In the genomic region with DNA sequence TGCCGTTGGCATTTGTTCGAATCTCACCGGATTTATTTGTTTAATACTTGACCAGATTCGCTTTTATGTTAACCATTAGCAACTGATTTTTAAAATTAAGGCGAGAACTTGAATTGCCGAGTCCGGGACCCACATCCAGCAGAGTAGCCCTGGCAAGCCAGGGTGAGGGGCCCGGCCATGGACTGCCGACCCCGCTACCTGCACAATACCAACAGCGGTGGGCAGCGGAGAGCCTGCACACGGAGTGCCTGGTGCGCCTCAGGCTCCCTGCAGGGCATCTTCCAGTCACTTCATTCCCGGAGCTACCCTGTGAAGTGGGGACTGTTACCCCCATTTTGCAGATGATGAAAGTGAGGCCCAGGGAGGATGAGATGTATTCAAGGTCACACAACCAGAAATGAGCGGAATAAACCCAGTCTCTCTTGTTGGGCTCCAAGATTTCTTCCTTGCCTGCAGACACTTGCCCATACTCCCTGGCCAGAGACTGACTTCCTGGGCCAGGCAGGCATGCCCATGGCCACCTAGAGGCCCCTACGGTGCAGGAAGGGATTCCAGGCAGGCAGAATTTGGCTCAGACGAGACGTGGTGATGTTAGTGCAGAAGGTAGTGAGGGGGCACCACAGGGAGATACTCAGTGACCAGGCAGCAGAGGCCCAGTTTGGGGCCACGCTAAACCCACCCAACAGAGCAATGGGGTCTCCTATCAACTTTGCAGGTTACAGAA, we compare ENCODE assay signal across 21 cellular contexts. TPM values are rescaled to one million over a fixed set of nuclear protein-coding genes. Genes with fewer than 3 reads are reported as not detected.
A peak's percentile ranks its signal among the peaks of the same experiment; 100 is the strongest.
DNase-seq lines count a peak whose midpoint lies in the region; ATAC-seq, FAIRE-seq and TF ChIP-seq lines count a peak whose summit lies in the region.
"Had no signal": no experiment of that assay in that cellular context is flagged by ENCODE, and none has a peak within 500 bp of the region (broad histone marks: within the 10 kb centered on the region; RNA-seq: fewer than 3 reads in every experiment).

No MANE protein-coding gene starts in this region.

- no peak for TF ChIP-seq RAD21 in HepG2 (CRISPR knock-in tag; IDR thresholded peaks at IDR 0.05)

- peaks cover 18% of the 10 kb centered on the region for H3K4me1 ChIP-seq in HepG2 (ENCODE audit: insufficient read depth, low read length)
- H3K4me1 ChIP-seq in right lobe of liver = no peaks in the 10 kb centered on the region
- no peaks in the 10 kb centered on the region for H3K4me1 ChIP-seq in uterus
- H3K4me1 ChIP-seq in aorta (ENCODE audit: control insufficient read depth in 1 of 2, insufficient read depth in 2 of 2, low read length in 2 of 2) = no peaks in the 10 kb centered on the region

- TF ChIP-seq EP300 in HepG2 (IDR thresholded peaks at IDR 0.05; ENCODE audit: low read depth in 2 of 2, low read length in 2 of 2) = no peak
- TF ChIP-seq EP300 in HepG2 (CRISPR knock-in tag; IDR thresholded peaks at IDR 0.05; ENCODE audit: borderline replicate concordance) = no peak

- H3K27me3 Mint-ChIP-seq in WTC11 (ENCODE audit: low read depth) = peaks cover 58% of the 10 kb centered on the region

- intact Hi-C loops in HepG2 (cut with micrococcal nuclease; ENCODE audit: unreplicated experiment) (no loop called here), right lobe of liver (cut with DNase I) (no loop called here), uterus (cut with DNase I; ENCODE audit: low total_unique reads) (no loop called here), aorta (cut with DNase I) (no loop called here)

- no peak for FAIRE-seq in HepG2 (lab: Jason Lieb, UNC)
- FAIRE-seq: endometrium, GM19239, RCC 7860 had no signal

- peaks cover 15% of the 10 kb centered on the region for H3K4me1 Mint-ChIP-seq in WTC11

- WGBS in HepG2 (ENCODE audit: low lambda C conversion rate) = 91% methylated on average over 20 of the region's 20 CpGs
- 84% methylated on average over 5 of the region's 20 CpGs for WGBS in right lobe of liver (ENCODE audit: insufficient coverage, low coverage, low lambda C conversion rate, missing lambda C conversion rate)
- WGBS in aorta, 2 donors = 85 to 90% methylated on average over 20 of the region's 20 CpGs

- TF ChIP-seq POLR2A in HepG2 (IDR thresholded peaks at IDR 0.05; ENCODE audit: insufficient read depth in 1 of 2, low read depth in 2 of 2, low read length in 2 of 2) (no peak), right lobe of liver (IDR thresholded peaks at IDR 0.05) (no peak), uterus (IDR thresholded peaks at IDR 0.05) (no peak)

- H3K9ac ChIP-seq in HepG2 (ENCODE audit: insufficient read depth, low read depth, low read length) = no peak overlapping the region

- no peak overlapping the region for H3K27ac Mint-ChIP-seq in WTC11
- H3K27ac Mint-ChIP-seq: CD8-positive, alpha-beta T cell had no signal

- POLR2A ChIA-PET in HepG2 (lab: Yijun Ruan, JAX) (no interaction called here), WTC11 (lab: Charles Lee) (interaction anchor here (1.0 kb wide), 1 partner anchor 35 kb away, joined by 3 read pairs; no protein-coding TSS in a partner anchor)

- H3K27me3 ChIP-seq in HepG2 (ENCODE audit: control insufficient read depth in 1 of 2, insufficient read depth in 2 of 2, low read length in 2 of 2) = no peaks in the 10 kb centered on the region; a peak in 1 of 5 replicates
- no peaks in the 10 kb centered on the region for H3K27me3 ChIP-seq in right lobe of liver
- no peaks in the 10 kb centered on the region for H3K27me3 ChIP-seq in uterus
- no peaks in the 10 kb centered on the region for H3K27me3 ChIP-seq in aorta (ENCODE audit: control insufficient read depth in 1 of 2, insufficient read depth in 2 of 2, low read length in 1 of 2)

- in situ Hi-C loops in HepG2 (cut with HindIII; ENCODE audit: extremely low pct_ligation_motif_present, low pct_unique_long_range_greater_than_20kb) = no loop called here

- peak overlapping the region; percentile 69 for H3K4me3 Mint-ChIP-seq in WTC11

- H2AFZ ChIP-seq in HepG2 (ENCODE audit: low read length) = no peak overlapping the region

- H3K9me3 ChIP-seq in HepG2 (ENCODE audit: low read length) (no peaks in the 10 kb centered on the region), right lobe of liver (no peaks in the 10 kb centered on the region), uterus (no peaks in the 10 kb centered on the region), aorta (ENCODE audit: control insufficient read depth, low read length) (no peaks in the 10 kb centered on the region)
- H3K9me3 ChIP-seq: stomach had no signal

- ATAC-seq in HepG2 (no peak), right lobe of liver (no peak), WTC11 (0 out of 2 replicates have a peak, but pooled peaks have one; percentile 17), aorta (ENCODE audit: low FRiP score) (no peak), GM19467 (IDR thresholded peaks at IDR 0.05; ENCODE audit: unreplicated experiment) (no peak)
- ATAC-seq: activated CD4-positive, CD25-positive, alpha-beta regulatory T cell treated with anti-CD3 and anti-CD28 coated beads, Interleukin-2, amount 50 U/mL, for 24 hours; CD8-positive, alpha-beta T cell had no signal

- H3K9me3 Mint-ChIP-seq in WTC11 = no peaks in the 10 kb centered on the region
- H3K9me3 Mint-ChIP-seq: CD8-positive, alpha-beta T cell had no signal

- no peak overlapping the region for H3K4me2 ChIP-seq in HepG2 (ENCODE audit: low read depth, low read length)

- no peaks in the 10 kb centered on the region for H3K79me2 ChIP-seq in HepG2 (ENCODE audit: insufficient read depth, low read length)

- H4K20me1 ChIP-seq in HepG2 (ENCODE audit: insufficient read depth, low read length) = no peaks in the 10 kb centered on the region

- H3K36me3 ChIP-seq in HepG2 (replicated peaks in 1 of 2; ENCODE audit: control insufficient read depth in 1 of 2, insufficient read depth in 2 of 2, low read length in 2 of 2) (no peaks in the 10 kb centered on the region), right lobe of liver (no peaks in the 10 kb centered on the region), uterus (no peaks in the 10 kb centered on the region), aorta (ENCODE audit: control insufficient read depth in 1 of 2, insufficient read depth in 2 of 2, low read length in 1 of 2) (no peaks in the 10 kb centered on the region)
- H3K36me3 ChIP-seq: stomach had no signal

- no peak for DNase-seq in HepG2 (ENCODE audit: low spot score)
- DNase-seq in right lobe of liver = no peak
- DNase-seq in WTC11 (ENCODE audit: low spot score) = no peak
- DNase-seq in iPS-NIHi7 (ENCODE audit: extremely low spot score) = peak; percentile 13
- no peak for DNase-seq in uterus
- no peak for DNase-seq in aorta
- DNase-seq in NK-92 (lab: John Stamatoyannopoulos, UW; ENCODE audit: unreplicated experiment) = no peak
- DNase-seq: activated CD8-positive, alpha-beta memory T cell treated with anti-CD3 and anti-CD28 coated beads, Interleukin-2, amount 50 U/mL, for 4 hours; foreskin fibroblast; NCI-H1105 treated with DMSO at 0.1 percent for 48 hours; NCI-H2171 treated with DMSO at 0.1 percent for 48 hours; stomach; T1000 had no signal

- TF ChIP-seq CTCF in HepG2 (CRISPR knock-in tag; IDR thresholded peaks at IDR 0.05) (no peak), right lobe of liver (IDR thresholded peaks at IDR 0.05) (no peak), WTC11 (IDR thresholded peaks at IDR 0.05) (no peak), uterus (IDR thresholded peaks at IDR 0.05) (no peak)

- no peak overlapping the region for H3K27ac ChIP-seq in HepG2 (ENCODE audit: extremely low read length, insufficient read depth, low read length)
- no peak overlapping the region for H3K27ac ChIP-seq in right lobe of liver
- H3K27ac ChIP-seq in uterus = peak overlapping the region; percentile 27 to 63
- no peak overlapping the region for H3K27ac ChIP-seq in aorta (ENCODE audit: low read depth in 1 of 2, low read length in 2 of 2)
- H3K27ac ChIP-seq: SK-N-MC had no signal

- CTCF ChIA-PET in HepG2 (lab: Yijun Ruan, JAX; ENCODE audit: low intra/inter-chr PET ratio, low total read pairs) (no interaction called here), WTC11 (lab: Charles Lee) (no interaction called here)

- H3K36me3 Mint-ChIP-seq in WTC11 = no peaks in the 10 kb centered on the region
- H3K36me3 Mint-ChIP-seq: CD8-positive, alpha-beta T cell had no signal

- H3K4me3 ChIP-seq in HepG2 (replicated peaks in 1 of 3; ENCODE audit: insufficient read depth in 1 of 3, low read depth in 2 of 3, low read length in 3 of 3) (no peak overlapping the region), right lobe of liver (no peak overlapping the region), uterus (no peak overlapping the region), aorta (ENCODE audit: low read length in 2 of 2) (no peak overlapping the region)
- H3K4me3 ChIP-seq: SK-N-MC had no signal

- no TSS peak for BruUV-seq in HepG2 (replicated peaks; lab: Mats Ljungman, UMichigan)

TF ChIP-seq in HepG2, 621 proteins besides CTCF, POLR2A, EP300 and RAD21 (continues in another document):
- TF ChIP-seq ZNF629 (CRISPR knock-in tag; conservative IDR thresholded peaks at IDR 0.05) = peak; percentile 86

RNA-seq across cellular contexts. Expression of gene FBLN7, which starts 2.9 kb away (rescaled TPM):
- 0.95 and 1.4 TPM in 2 replicates for total RNA-seq in HepG2 (2016; rRNA removed; fragmentation: Illumina TruSeq; extraction: Trizol)
- 0.53 and 1.0 TPM in 2 replicates for total RNA-seq in HepG2 (2016; cell fraction: cytosol; rRNA removed; fragmentation: Illumina TruSeq; extraction: Trizol; ENCODE audit: low read depth)
- total RNA-seq in HepG2 (2016; cell fraction: insoluble cytoplasmic fraction; rRNA removed; fragmentation: Illumina TruSeq; extraction: Trizol) = 0.52 and 1.1 TPM in 2 replicates
- total RNA-seq in HepG2 (2016; cell fraction: membrane; rRNA removed; fragmentation: Illumina TruSeq; extraction: Trizol) = 0.87 and 0.90 TPM in 2 replicates
- 2.6 and 2.7 TPM in 2 replicates for total RNA-seq in HepG2 (2016; cell fraction: nucleus; rRNA removed; fragmentation: Illumina TruSeq; extraction: Trizol)
- polyA plus RNA-seq in HepG2 (2011; rRNA removed) = 2.3 and 2.4 TPM in 2 replicates
- 2.2 and 2.5 TPM in 2 replicates for polyA plus RNA-seq in HepG2 (2011; cell fraction: cytosol; rRNA removed)
- polyA plus RNA-seq in HepG2 (2011; cell fraction: nucleus; rRNA removed) = 5.3 and 6.4 TPM in 2 replicates
- 5.1 and 5.4 TPM in 2 replicates for polyA plus RNA-seq in HepG2 (2012)
- 1.1 and 1.2 TPM in 2 replicates for polyA plus RNA-seq in HepG2 (2016; cell fraction: cytosol; fragmentation: Illumina TruSeq; extraction: Trizol; ENCODE audit: low read depth)
- polyA plus RNA-seq in HepG2 (2016; cell fraction: insoluble cytoplasmic fraction; fragmentation: Illumina TruSeq; extraction: Trizol; ENCODE audit: low read depth) = 2.1 and 2.2 TPM in 2 replicates
- 1.6 and 1.7 TPM in 2 replicates for polyA plus RNA-seq in HepG2 (2016; cell fraction: membrane; fragmentation: Illumina TruSeq; extraction: Trizol; ENCODE audit: low read depth)
- polyA plus RNA-seq in HepG2 (2016; cell fraction: nucleus; fragmentation: Illumina TruSeq; extraction: Trizol; ENCODE audit: insufficient read depth, low read depth) = 6.5 TPM in 2 replicates
- polyA minus RNA-seq in HepG2 (2011; rRNA and poly(A)+ RNA removed; ENCODE audit: low replicate concordance) = 3.2 TPM in 1 of 2 replicates, not detected in the other
- 1.6 and 2.9 TPM in 2 replicates for polyA minus RNA-seq in HepG2 (2011; cell fraction: cytosol; rRNA and poly(A)+ RNA removed)
- polyA minus RNA-seq in HepG2 (2011; cell fraction: nucleus; rRNA and poly(A)+ RNA removed) = 3.4 and 4.0 TPM in 2 replicates
- 1 to 10 TPM; 1.2 to 5.4 (median 2.9) TPM for total RNA-seq in right lobe of liver
- 0.55 to 0.96 TPM (median 0.80 TPM) in 3 replicates for total RNA-seq in WTC11 (2021)
- 10 to 100 TPM in 1 of 4 donors, 1 to 10 TPM in 3; 4.4 to 11.8 (median 7.9) TPM for total RNA-seq in uterus
- 1 to 10 TPM; 4.5 to 6.1 TPM for total RNA-seq in aorta
- 10 to 100 TPM in 1 of 2 donors, 1 to 10 TPM in 1; 2.6 to 13.5 TPM for polyA plus RNA-seq in aorta
- total RNA-seq: Daoy had no signal

Comparison
In these comparisons a context has a peak if more than half of its experiments do, and no peak if none do; other contexts are left out.
1. H3K27ac ChIP-seq: peak in uterus (2 of 2); none in HepG2 (single experiment), right lobe of liver (0 of 3) and aorta (0 of 2).